Comparison of ENCODE assay signal across 8 cellular contexts in the genomic region with DNA sequence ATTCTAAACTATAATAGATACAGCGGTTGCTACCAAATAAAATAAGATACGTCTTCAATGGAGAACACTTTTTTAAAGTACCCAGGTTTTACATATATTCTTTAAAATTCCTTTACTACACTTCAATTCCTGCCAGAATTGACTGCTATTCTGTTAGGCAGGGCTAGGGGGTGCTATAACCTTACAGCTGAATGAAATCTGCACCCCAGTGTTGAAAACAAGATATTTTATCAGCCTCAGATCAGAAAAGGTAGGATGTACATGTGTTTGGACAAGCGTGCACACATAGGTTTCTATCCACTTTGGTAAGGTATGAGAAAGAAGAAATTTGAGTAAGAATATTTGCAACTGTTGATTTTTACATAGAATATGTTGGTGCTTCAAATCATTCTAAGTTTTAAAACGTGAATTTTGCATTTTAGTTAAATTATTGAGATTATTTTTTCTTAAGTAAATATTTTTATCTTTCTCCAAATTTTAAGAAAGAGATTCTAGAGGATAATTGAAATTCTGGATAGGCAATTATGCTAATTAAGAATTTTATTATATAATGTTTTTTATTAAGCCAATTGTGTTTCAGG.
A peak's percentile ranks its signal among the peaks of the same experiment; 100 is the strongest.
DNase-seq lines count a peak whose midpoint lies in the region; ATAC-seq, FAIRE-seq and TF ChIP-seq lines count a peak whose summit lies in the region.

No MANE protein-coding gene starts in this region.

- no peak overlapping the region for H4K91ac ChIP-seq in H1 (replicated peaks; ENCODE audit: insufficient read length, low read length)

- no peak overlapping the region for H3K4me3 ChIP-seq in H1 (ENCODE audit: extremely low read depth in 1 of 4, insufficient read depth in 2 of 4, low read depth in 3 of 4, low read length in 4 of 4)
- no peak overlapping the region for H3K4me3 ChIP-seq in neural progenitor cell
- H3K4me3 ChIP-seq in aorta (ENCODE audit: low read length in 2 of 2): no peak overlapping the region

- H3K27me3 ChIP-seq in H1 (replicated peaks in 1 of 4; ENCODE audit: control insufficient read depth in 3 of 4, extremely low read depth in 1 of 4, insufficient read depth in 3 of 4, low read length in 3 of 4): no peaks in the 10 kb centered on the region
- no peaks in the 10 kb centered on the region for H3K27me3 ChIP-seq in neural progenitor cell
- no peaks in the 10 kb centered on the region for H3K27me3 ChIP-seq in aorta (ENCODE audit: control insufficient read depth in 1 of 2, insufficient read depth in 2 of 2, low read length in 1 of 2)

- H3K9me3 ChIP-seq in H1 (ENCODE audit: insufficient read depth in 2 of 2, low read depth in 1 of 2, low read length in 1 of 2) (no peaks in the 10 kb centered on the region), neural progenitor cell (ENCODE audit: low read depth) (no peaks in the 10 kb centered on the region), aorta (ENCODE audit: control insufficient read depth, low read length) (no peaks in the 10 kb centered on the region)

- H4K8ac ChIP-seq in H1 (ENCODE audit: extremely low read depth, insufficient read depth, low read length): no peak overlapping the region

- H3K56ac ChIP-seq in H1 (replicated peaks; ENCODE audit: insufficient read length, low read depth, low read length): no peak overlapping the region

- peaks cover 13% of the 10 kb centered on the region for H3K4me1 Mint-ChIP-seq in neural progenitor cell

- no peak overlapping the region for H2BK20ac ChIP-seq in H1 (ENCODE audit: low read length)

- no peak overlapping the region for H2BK15ac ChIP-seq in H1 (ENCODE audit: low read length)

- no peaks in the 10 kb centered on the region; a peak in 1 of 8 replicates for H3K36me3 ChIP-seq in H1 (ENCODE audit: control insufficient read depth in 2 of 4, insufficient read depth in 4 of 4, low read length in 3 of 4)
- H3K36me3 ChIP-seq in neural progenitor cell: no peaks in the 10 kb centered on the region
- no peaks in the 10 kb centered on the region for H3K36me3 ChIP-seq in aorta (ENCODE audit: control insufficient read depth in 1 of 2, insufficient read depth in 2 of 2, low read length in 1 of 2)

- no peaks in the 10 kb centered on the region for H3K23me2 ChIP-seq in H1 (ENCODE audit: low read depth, low read length)

- H4K5ac ChIP-seq in H1 (ENCODE audit: insufficient read length, low read depth, low read length): no peak overlapping the region

- ATAC-seq in HG03378 (IDR thresholded peaks at IDR 0.05; ENCODE audit: unreplicated experiment) (peak; percentile 93), aorta (ENCODE audit: low FRiP score) (no peak)

- no peaks in the 10 kb centered on the region for H3K27me3 Mint-ChIP-seq in neural progenitor cell (ENCODE audit: insufficient read depth, low read depth)

- H3K18ac ChIP-seq in H1 (ENCODE audit: extremely low read depth, low read length): no peak overlapping the region

- H3K4me3 Mint-ChIP-seq in neural progenitor cell: no peak overlapping the region

- DNase-seq in DMS114 treated with DMSO at 0.1 percent for 48 hours (lab: John Stamatoyannopoulos, UW; ENCODE audit: unreplicated experiment): peak; percentile 37
- DNase-seq in GM19240 (ENCODE audit: insufficient read length, low spot score): peak; percentile 9
- peak; percentile 52 for DNase-seq in NOMO-1 treated with DMSO at 0.1 percent for 48 hours (lab: John Stamatoyannopoulos, UW; ENCODE audit: unreplicated experiment)
- no peak for DNase-seq in H1 (ENCODE audit: low read depth in 1 of 2, low spot score in 2 of 2)
- DNase-seq in neural progenitor cell (ENCODE audit: low spot score): peak; percentile 54
- no peak for DNase-seq in aorta
- no peak for DNase-seq in stimulated activated naive CD4-positive, alpha-beta T cell treated with Interleukin-2 at 50 U/mL for 16 hours (lab: John Stamatoyannopoulos, UW)

- TF ChIP-seq RAD21 in H1 (IDR thresholded peaks at IDR 0.05 in 1 of 2, conservative IDR thresholded peaks at IDR 0.05 in 1 of 2; ENCODE audit: low read depth in 2 of 2, low read length in 2 of 2): peak; percentile 92 to 95

- no peak for TF ChIP-seq POLR2A in H1 (IDR thresholded peaks at IDR 0.05; ENCODE audit: control extremely low read depth in 1 of 2, low read depth in 2 of 2, low read length in 2 of 2)

- H3K79me2 ChIP-seq in H1 (ENCODE audit: control insufficient read depth in 1 of 2, insufficient read depth in 2 of 2, low read length in 2 of 2) (no peaks in the 10 kb centered on the region), neural progenitor cell (ENCODE audit: low read depth) (no peaks in the 10 kb centered on the region)

- H2BK12ac ChIP-seq in H1 (ENCODE audit: low read depth, low read length): no peak overlapping the region

- no peak overlapping the region for H2BK120ac ChIP-seq in H1 (replicated peaks; ENCODE audit: low read depth, low read length)

- no peaks in the 10 kb centered on the region for H3F3A ChIP-seq in neural progenitor cell (ENCODE audit: low read depth)

- POLR2A ChIA-PET in H1 (lab: Charles Lee; ENCODE audit: partially characterized antibody): no interaction called here

- H3K9ac ChIP-seq in H1 (replicated peaks in 1 of 4; ENCODE audit: extremely low read depth in 1 of 4, low read depth in 3 of 4, low read length in 3 of 4) (no peak overlapping the region), neural progenitor cell (no peak overlapping the region)

- H3K36me3 Mint-ChIP-seq in neural progenitor cell: no peaks in the 10 kb centered on the region

- no peak overlapping the region for H3K4ac ChIP-seq in H1 (replicated peaks; ENCODE audit: insufficient read length, low read depth, low read length)

- peaks cover 2% of the 10 kb centered on the region for H3K9me3 Mint-ChIP-seq in neural progenitor cell

- no peak for TF ChIP-seq EP300 in H1 (IDR thresholded peaks at IDR 0.05; ENCODE audit: borderline replicate concordance in 1 of 2, low read depth in 2 of 2, low read length in 2 of 2)

- H3K14ac ChIP-seq in H1 (ENCODE audit: insufficient read length): no peak overlapping the region

- no peak overlapping the region for H3K27ac Mint-ChIP-seq in neural progenitor cell

- no peak overlapping the region for H3K23ac ChIP-seq in H1 (ENCODE audit: insufficient read length)

- no peak overlapping the region for H3K27ac ChIP-seq in H1 (ENCODE audit: low read depth, low read length)
- H3K27ac ChIP-seq in neural progenitor cell: no peak overlapping the region
- no peak overlapping the region for H3K27ac ChIP-seq in aorta (ENCODE audit: low read depth in 1 of 2, low read length in 2 of 2)

- 47% methylated on average over 4 of the region's 4 CpGs; no CpG with 5 or more reads in 1 of the 2 experiments for WGBS in H1 (ENCODE audit: extremely low coverage in 1 of 2, insufficient coverage in 1 of 2, insufficient read length in 1 of 2, insufficient replicate concordance in 2 of 2, low coverage in 1 of 2, low lambda C conversion rate in 2 of 2, missing lambda C conversion rate in 1 of 2), 2 experiments
- 26 to 36% methylated on average over 4 of the region's 4 CpGs for WGBS in aorta, 2 donors

- H2AFZ ChIP-seq in H1 (ENCODE audit: low read length): no peak overlapping the region
- no peak overlapping the region for H2AFZ ChIP-seq in neural progenitor cell (replicated peaks)

- H2BK5ac ChIP-seq in H1 (ENCODE audit: low read depth, low read length): no peak overlapping the region

- FAIRE-seq in H1 (lab: Jason Lieb, UNC): no peak

- no peak overlapping the region for H3K4me2 ChIP-seq in H1 (ENCODE audit: insufficient read depth in 1 of 2, low read depth in 2 of 2, low read length in 2 of 2)
- H3K4me2 ChIP-seq in neural progenitor cell: no peak overlapping the region

- H3K79me1 ChIP-seq in H1 (ENCODE audit: low read depth, low read length): no peaks in the 10 kb centered on the region

- intact Hi-C loops in aorta (cut with DNase I): no loop called here

- H3K4me1 ChIP-seq in H1 (replicated peaks in 1 of 4; ENCODE audit: control insufficient read depth in 3 of 4, insufficient read depth in 4 of 4, low read length in 3 of 4): no peaks in the 10 kb centered on the region
- H3K4me1 ChIP-seq in neural progenitor cell: peaks cover 17% of the 10 kb centered on the region
- no peaks in the 10 kb centered on the region for H3K4me1 ChIP-seq in aorta (ENCODE audit: control insufficient read depth in 1 of 2, insufficient read depth in 2 of 2, low read length in 2 of 2)

- CTCF ChIA-PET in H1 (lab: Charles Lee; ENCODE audit: partially characterized antibody): interaction anchor here (0.6 to 1.8 kb wide), 11 partner anchors 9 to 941 kb away, joined by 3 to 9 read pairs (median 3); no protein-coding TSS in a partner anchor

- no peaks in the 10 kb centered on the region for H4K20me1 ChIP-seq in H1 (replicated peaks in 1 of 2; ENCODE audit: control insufficient read depth in 1 of 2, insufficient read depth in 2 of 2, low read length in 2 of 2)
- no peaks in the 10 kb centered on the region for H4K20me1 ChIP-seq in neural progenitor cell (ENCODE audit: low read depth)

- H2AK5ac ChIP-seq in H1 (ENCODE audit: low read depth, low read length): no peak overlapping the region

- TF ChIP-seq CTCF in H1 (IDR thresholded peaks at IDR 0.05; ENCODE audit: control extremely low read depth in 1 of 3, insufficient read depth in 1 of 3, low read depth in 1 of 3, low read length in 3 of 3) (peak in 2 of 3 experiments; percentile 77 to 79; a peak in 3 of 4 replicates), neural progenitor cell (IDR thresholded peaks at IDR 0.05) (peak; percentile 99)

TF ChIP-seq in H1, 55 proteins besides CTCF, POLR2A, EP300 and RAD21 (continues in another document):
- no peak for TF ChIP-seq NRF1 (IDR thresholded peaks at IDR 0.05; ENCODE audit: low read depth, low read length)
- TF ChIP-seq MAFK (IDR thresholded peaks at IDR 0.05; ENCODE audit: low read depth, low read length): no peak
- TF ChIP-seq POLR2AphosphoS5 (IDR thresholded peaks at IDR 0.05; ENCODE audit: low read depth, low read length): no peak
- TF ChIP-seq TAF1 (IDR thresholded peaks at IDR 0.05; ENCODE audit: low read depth, low read length): no peak
- TF ChIP-seq, protein P1, sequence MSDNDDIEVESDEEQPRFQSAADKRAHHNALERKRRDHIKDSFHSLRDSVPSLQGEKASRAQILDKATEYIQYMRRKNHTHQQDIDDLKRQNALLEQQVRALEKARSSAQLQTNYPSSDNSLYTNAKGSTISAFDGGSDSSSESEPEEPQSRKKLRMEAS (IDR thresholded peaks at IDR 0.05): no peak
- no peak for TF ChIP-seq JUN (IDR thresholded peaks at IDR 0.05; ENCODE audit: low read depth, low read length)
- no peak for TF ChIP-seq HDAC2 (IDR thresholded peaks at IDR 0.05; ENCODE audit: borderline replicate concordance in 1 of 2, low read depth in 2 of 2, low read length in 2 of 2)
- no peak for TF ChIP-seq SP1 (IDR thresholded peaks at IDR 0.05; ENCODE audit: low read depth, low read length)
- TF ChIP-seq FOSL1 (IDR thresholded peaks at IDR 0.05; ENCODE audit: insufficient read depth, low read depth, low read length): no peak
- TF ChIP-seq BCL11A (IDR thresholded peaks at IDR 0.05; ENCODE audit: low read depth in 2 of 2, low read length in 2 of 2): no peak

Comparison
In these comparisons a context has a peak if more than half of its experiments do, and no peak if none do; other contexts are left out.
1. DNase-seq: peak in DMS114 treated with DMSO at 0.1 percent for 48 hours (single experiment), GM19240 (single experiment), NOMO-1 treated with DMSO at 0.1 percent for 48 hours (single experiment) and neural progenitor cell (single experiment); none in H1 (0 of 2), aorta (0 of 2) and stimulated activated naive CD4-positive, alpha-beta T cell treated with Interleukin-2 at 50 U/mL for 16 hours (single experiment).